Comparison of ENCODE assay signal across 1 cellular context in the genomic region with DNA sequence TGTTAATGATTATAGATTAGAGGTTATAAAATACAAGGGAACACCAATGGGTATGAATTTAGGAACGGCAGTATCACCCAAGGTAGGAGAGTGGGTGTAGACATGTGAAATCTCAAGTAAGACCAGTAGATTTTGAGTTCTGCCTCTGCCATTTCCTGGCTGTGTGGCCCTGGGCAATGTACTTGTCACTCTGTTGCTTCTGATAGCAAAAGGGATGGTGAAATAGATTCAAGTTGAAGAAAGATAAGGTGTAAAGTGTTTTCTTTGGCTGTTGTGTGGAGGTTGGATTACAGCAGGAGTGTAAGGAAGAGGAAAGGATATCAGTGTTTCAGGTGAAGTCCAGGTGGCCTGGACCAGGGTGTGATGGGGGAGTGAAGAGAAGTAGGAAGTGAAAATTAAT.
TF ChIP-seq lines count a peak whose summit lies in the region.

No MANE protein-coding gene starts in this region.

TF ChIP-seq in H1, 55 proteins besides CTCF, POLR2A, EP300 and RAD21:
- TF ChIP-seq SIN3A (conservative IDR thresholded peaks at IDR 0.05 in 1 of 2, IDR thresholded peaks at IDR 0.05 in 1 of 2; ENCODE audit: low read depth in 1 of 2, low read length in 2 of 2) (no peak), CTBP2 (IDR thresholded peaks at IDR 0.05; ENCODE audit: borderline replicate concordance, insufficient read depth, insufficient read length, low read length) (no peak), SP2 (IDR thresholded peaks at IDR 0.05; ENCODE audit: low read length) (no peak), JUN (IDR thresholded peaks at IDR 0.05; ENCODE audit: low read depth, low read length) (no peak), TAF1 (IDR thresholded peaks at IDR 0.05; ENCODE audit: low read depth, low read length) (no peak), CHD7 (IDR thresholded peaks at IDR 0.05; ENCODE audit: insufficient replicate concordance, low read length) (no peak), SIX5 (IDR thresholded peaks at IDR 0.05; ENCODE audit: low read depth, low read length) (no peak), RXRA (IDR thresholded peaks at IDR 0.05; ENCODE audit: insufficient read depth, low read depth, low read length) (no peak), BRCA1 (IDR thresholded peaks at IDR 0.05; ENCODE audit: low read depth, low read length) (no peak), FOSL1 (IDR thresholded peaks at IDR 0.05; ENCODE audit: insufficient read depth, low read depth, low read length) (no peak), POU5F1 (IDR thresholded peaks at IDR 0.05; ENCODE audit: low read depth, low read length) (no peak), SIRT6 (IDR thresholded peaks at IDR 0.05; ENCODE audit: low read length) (no peak), GABPA (IDR thresholded peaks at IDR 0.05; ENCODE audit: borderline replicate concordance, insufficient read depth, low read length) (no peak), ASH2L (IDR thresholded peaks at IDR 0.05; ENCODE audit: low read length) (no peak)
- TF ChIP-seq, protein P1, sequence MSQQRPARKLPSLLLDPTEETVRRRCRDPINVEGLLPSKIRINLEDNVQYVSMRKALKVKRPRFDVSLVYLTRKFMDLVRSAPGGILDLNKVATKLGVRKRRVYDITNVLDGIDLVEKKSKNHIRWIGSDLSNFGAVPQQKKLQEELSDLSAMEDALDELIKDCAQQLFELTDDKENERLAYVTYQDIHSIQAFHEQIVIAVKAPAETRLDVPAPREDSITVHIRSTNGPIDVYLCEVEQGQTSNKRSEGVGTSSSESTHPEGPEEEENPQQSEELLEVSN (IDR thresholded peaks at IDR 0.05): no peak
TF ChIP-seq in H1: peak in this region for 0.
